20 cellular contexts compared by ENCODE assay signal in genomic region chr14:65269732-65270131, GRCh38.
DNase-seq lines count a peak whose midpoint lies in the region; ATAC-seq and TF ChIP-seq lines count a peak whose summit lies in the region.
"Had no signal": no experiment of that assay in that cellular context is flagged by ENCODE, and none has a peak within 500 bp of the region (broad histone marks: within the 10 kb centered on the region; RNA-seq: fewer than 3 reads in every experiment).

No MANE protein-coding gene starts in this region.

- no peaks in the 10 kb centered on the region for H3K9me3 ChIP-seq in body of pancreas
- H3K9me3 ChIP-seq in mucosa of descending colon: no peaks in the 10 kb centered on the region
- H3K9me3 ChIP-seq: BLaER1, Caco-2, HAP-1 had no signal

- CTCF ChIA-PET in activated CD8-positive, alpha-beta T cell treated with anti-CD3 and anti-CD28 coated beads, Interleukin-2, amount 10 ng/mL, durations not matched to agents 7 days and 5 days (lab: Charles Lee): interaction anchor here (1.5 kb wide), 1 partner anchor 12 kb away, joined by 3 read pairs; no protein-coding TSS in a partner anchor
- CTCF ChIA-PET in activated CD8-positive, alpha-beta T cell treated with anti-CD3 and anti-CD28 coated beads for 36 hours (lab: Charles Lee): interaction anchor here (1.2 to 1.5 kb wide), 2 partner anchors 9 to 23 kb away, joined by 3 to 5 read pairs; no protein-coding TSS in a partner anchor

- H3K9me3 Mint-ChIP-seq in activated CD8-positive, alpha-beta T cell treated with anti-CD3 and anti-CD28 coated beads, Interleukin-2, amount 10 ng/mL, durations not matched to agents 7 days and 5 days (ENCODE audit: insufficient read depth): no peaks in the 10 kb centered on the region
- peaks cover 3% of the 10 kb centered on the region for H3K9me3 Mint-ChIP-seq in activated CD8-positive, alpha-beta T cell treated with anti-CD3 and anti-CD28 coated beads for 36 hours
- H3K9me3 Mint-ChIP-seq in stimulated activated memory B cell treated with anti-CD40 and anti-IgM and Interleukin-4, amounts not matched to agents 10 μg/mL and 1 μg/mL and 100 μg/mL, for 72 hours: no peaks in the 10 kb centered on the region
- H3K9me3 Mint-ChIP-seq: CD4-positive, CD25-positive, alpha-beta regulatory T cell; CD8-positive, alpha-beta T cell; HFFc6 had no signal

- H3K36me3 ChIP-seq in body of pancreas (replicated peaks in 1 of 2; ENCODE audit: insufficient read depth in 1 of 2, low read depth in 2 of 2) (no peaks in the 10 kb centered on the region), mucosa of descending colon (ENCODE audit: low read depth) (no peaks in the 10 kb centered on the region)
- H3K36me3 ChIP-seq: BLaER1, HAP-1 had no signal

- H3K4me3 ChIP-seq in body of pancreas (no peak overlapping the region), mucosa of descending colon (no peak overlapping the region), dorsolateral prefrontal cortex (no peak overlapping the region)
- H3K4me3 ChIP-seq: BLaER1, HAP-1 had no signal

- WGBS in body of pancreas, 2 donors: 31 to 38% methylated on average over 1 of the region's 1 CpG

- no peak overlapping the region for H3K4me3 Mint-ChIP-seq in activated CD8-positive, alpha-beta T cell treated with anti-CD3 and anti-CD28 coated beads, Interleukin-2, amount 10 ng/mL, durations not matched to agents 7 days and 5 days
- H3K4me3 Mint-ChIP-seq in activated CD8-positive, alpha-beta T cell treated with anti-CD3 and anti-CD28 coated beads for 36 hours: no peak overlapping the region
- H3K4me3 Mint-ChIP-seq in stimulated activated memory B cell treated with anti-CD40 and anti-IgM and Interleukin-4, amounts not matched to agents 10 μg/mL and 1 μg/mL and 100 μg/mL, for 72 hours: no peak overlapping the region
- H3K4me3 Mint-ChIP-seq: B cell; CD4-positive, CD25-positive, alpha-beta regulatory T cell; CD8-positive, alpha-beta T cell; HFFc6 had no signal

- no peak for TF ChIP-seq POLR2A in body of pancreas (IDR thresholded peaks at IDR 0.05)

- no peak for ATAC-seq in activated CD8-positive, alpha-beta T cell treated with anti-CD3 and anti-CD28 coated beads, Interleukin-2, amount 10 ng/mL, durations not matched to agents 7 days and 5 days
- ATAC-seq in activated CD8-positive, alpha-beta T cell treated with anti-CD3 and anti-CD28 coated beads for 36 hours: no peak
- ATAC-seq in body of pancreas: peak; percentile 54
- ATAC-seq in mucosa of descending colon: peak; percentile 94
- no peak for ATAC-seq in stimulated activated memory B cell treated with anti-CD40 and anti-IgM and Interleukin-4, amounts not matched to agents 10 μg/mL and 1 μg/mL and 100 μg/mL, for 72 hours
- ATAC-seq in Right ventricle myocardium inferior: no peak
- ATAC-seq: CD8-positive, alpha-beta T cell had no signal

- TF ChIP-seq CTCF in activated CD8-positive, alpha-beta T cell treated with anti-CD3 and anti-CD28 coated beads for 36 hours (IDR thresholded peaks at IDR 0.05): no peak
- no peak for TF ChIP-seq CTCF in body of pancreas (IDR thresholded peaks at IDR 0.05)
- TF ChIP-seq CTCF in mucosa of descending colon (IDR thresholded peaks at IDR 0.05): no peak
- TF ChIP-seq CTCF in dorsolateral prefrontal cortex (IDR thresholded peaks at IDR 0.05 in 54 of 56, conservative IDR thresholded peaks at IDR 0.05 in 2 of 56; ENCODE audit: low read depth in 1 of 56, partially characterized antibody in 56 of 56): no peak

- H3K27me3 ChIP-seq in body of pancreas (no peaks in the 10 kb centered on the region), dorsolateral prefrontal cortex (no peaks in the 10 kb centered on the region)
- H3K27me3 ChIP-seq: BLaER1 had no signal

- no peaks in the 10 kb centered on the region for H3K27me3 Mint-ChIP-seq in activated CD8-positive, alpha-beta T cell treated with anti-CD3 and anti-CD28 coated beads, Interleukin-2, amount 10 ng/mL, durations not matched to agents 7 days and 5 days (ENCODE audit: low read depth)
- no peaks in the 10 kb centered on the region for H3K27me3 Mint-ChIP-seq in activated CD8-positive, alpha-beta T cell treated with anti-CD3 and anti-CD28 coated beads for 36 hours
- no peaks in the 10 kb centered on the region for H3K27me3 Mint-ChIP-seq in stimulated activated memory B cell treated with anti-CD40 and anti-IgM and Interleukin-4, amounts not matched to agents 10 μg/mL and 1 μg/mL and 100 μg/mL, for 72 hours
- H3K27me3 Mint-ChIP-seq: B cell; CD4-positive, CD25-positive, alpha-beta regulatory T cell had no signal

- peaks cover 28% of the 10 kb centered on the region for H3K4me1 Mint-ChIP-seq in activated CD8-positive, alpha-beta T cell treated with anti-CD3 and anti-CD28 coated beads, Interleukin-2, amount 10 ng/mL, durations not matched to agents 7 days and 5 days (ENCODE audit: low read depth)
- H3K4me1 Mint-ChIP-seq in activated CD8-positive, alpha-beta T cell treated with anti-CD3 and anti-CD28 coated beads for 36 hours (ENCODE audit: low read depth): peaks cover 11% of the 10 kb centered on the region
- H3K4me1 Mint-ChIP-seq in stimulated activated memory B cell treated with anti-CD40 and anti-IgM and Interleukin-4, amounts not matched to agents 10 μg/mL and 1 μg/mL and 100 μg/mL, for 72 hours: peaks cover 60% of the 10 kb centered on the region
- H3K4me1 Mint-ChIP-seq: CD4-positive, CD25-positive, alpha-beta regulatory T cell had no signal

- intact Hi-C loops in activated CD8-positive, alpha-beta T cell treated with anti-CD3 and anti-CD28 coated beads for 36 hours (cut with micrococcal nuclease): no loop called here
- intact Hi-C loops in body of pancreas (cut with DNase I): no loop called here
- intact Hi-C loops in mucosa of descending colon (cut with DNase I, micrococcal nuclease): no loop called here
- intact Hi-C loops in dorsolateral prefrontal cortex (cut with DNase I): no loop called here
- intact Hi-C loops in Right ventricle myocardium inferior (cut with DNase I): no loop called here

- peaks cover 1% of the 10 kb centered on the region for H3K36me3 Mint-ChIP-seq in activated CD8-positive, alpha-beta T cell treated with anti-CD3 and anti-CD28 coated beads, Interleukin-2, amount 10 ng/mL, durations not matched to agents 7 days and 5 days (ENCODE audit: low read depth)
- peaks cover 1% of the 10 kb centered on the region for H3K36me3 Mint-ChIP-seq in activated CD8-positive, alpha-beta T cell treated with anti-CD3 and anti-CD28 coated beads for 36 hours (ENCODE audit: low read depth)
- H3K36me3 Mint-ChIP-seq in stimulated activated memory B cell treated with anti-CD40 and anti-IgM and Interleukin-4, amounts not matched to agents 10 μg/mL and 1 μg/mL and 100 μg/mL, for 72 hours: peaks cover 6% of the 10 kb centered on the region
- H3K36me3 Mint-ChIP-seq: CD4-positive, CD25-positive, alpha-beta regulatory T cell; CD8-positive, alpha-beta T cell had no signal

- DNase-seq in activated CD8-positive, alpha-beta T cell treated with anti-CD3 and anti-CD28 coated beads, Interleukin-2, amount 10 ng/mL, durations not matched to agents 7 days and 5 days: no peak
- no peak for DNase-seq in activated CD8-positive, alpha-beta T cell treated with anti-CD3 and anti-CD28 coated beads for 36 hours
- DNase-seq in body of pancreas (no peak), mucosa of descending colon (no peak), dorsolateral prefrontal cortex (no peak), Right ventricle myocardium inferior (ENCODE audit: missing footprints) (no peak), SHP77 (lab: John Stamatoyannopoulos, UW) (no peak)
- DNase-seq: Caco-2; CD4-positive, CD25-positive, alpha-beta regulatory T cell; CD8-positive, alpha-beta T cell; DMS153; DND-41; GOT3; HFFc6 had no signal

- H3K4me1 ChIP-seq in body of pancreas (peaks cover 32% of the 10 kb centered on the region), mucosa of descending colon (ENCODE audit: low read depth) (peaks cover 4% of the 10 kb centered on the region)
- H3K4me1 ChIP-seq: BLaER1, HAP-1 had no signal

- H3K27ac Mint-ChIP-seq in activated CD8-positive, alpha-beta T cell treated with anti-CD3 and anti-CD28 coated beads, Interleukin-2, amount 10 ng/mL, durations not matched to agents 7 days and 5 days: peak overlapping the region; percentile 28
- H3K27ac Mint-ChIP-seq in activated CD8-positive, alpha-beta T cell treated with anti-CD3 and anti-CD28 coated beads for 36 hours: no peak overlapping the region
- peak overlapping the region; percentile 50 for H3K27ac Mint-ChIP-seq in stimulated activated memory B cell treated with anti-CD40 and anti-IgM and Interleukin-4, amounts not matched to agents 10 μg/mL and 1 μg/mL and 100 μg/mL, for 72 hours
- H3K27ac Mint-ChIP-seq: B cell; CD4-positive, CD25-positive, alpha-beta regulatory T cell; HFFc6 had no signal

- H3K27ac ChIP-seq in body of pancreas (no peak overlapping the region), dorsolateral prefrontal cortex (no peak overlapping the region)
- H3K27ac ChIP-seq: 22Rv1, BLaER1, C4-2B had no signal

- POLR2A ChIA-PET in activated CD8-positive, alpha-beta T cell treated with anti-CD3 and anti-CD28 coated beads, Interleukin-2, amount 10 ng/mL, durations not matched to agents 7 days and 5 days (lab: Charles Lee): no interaction called here
- POLR2A ChIA-PET in activated CD8-positive, alpha-beta T cell treated with anti-CD3 and anti-CD28 coated beads for 36 hours (lab: Charles Lee): no interaction called here

Comparison
In these comparisons a context has a peak if more than half of its experiments do, and no peak if none do; other contexts are left out.
1. ATAC-seq: peak in body of pancreas (single experiment) and mucosa of descending colon (single experiment); none in activated CD8-positive, alpha-beta T cell treated with anti-CD3 and anti-CD28 coated beads, Interleukin-2, amount 10 ng/mL, durations not matched to agents 7 days and 5 days (single experiment), activated CD8-positive, alpha-beta T cell treated with anti-CD3 and anti-CD28 coated beads for 36 hours (single experiment), stimulated activated memory B cell treated with anti-CD40 and anti-IgM and Interleukin-4, amounts not matched to agents 10 μg/mL and 1 μg/mL and 100 μg/mL, for 72 hours (single experiment) and Right ventricle myocardium inferior (single experiment).